In the genomic region with DNA sequence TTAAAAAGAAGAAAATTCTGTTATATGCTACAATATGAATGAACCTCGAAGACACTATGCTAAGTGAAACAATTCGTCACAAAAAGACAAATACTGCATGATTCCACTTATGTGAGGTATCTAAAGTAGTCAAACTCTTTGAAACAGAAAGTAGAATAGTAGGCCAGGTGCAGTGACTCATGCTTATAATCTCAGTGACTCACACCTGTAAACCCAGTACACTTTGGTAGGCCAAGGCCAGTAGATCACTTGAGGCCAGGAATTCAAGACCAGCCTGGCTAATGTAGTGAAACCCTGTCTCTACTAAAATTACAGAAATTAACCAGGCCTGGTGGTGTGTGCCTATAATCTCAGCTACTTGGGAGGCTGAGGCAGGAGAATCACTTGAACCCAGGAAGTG, we compare ENCODE assay signal across 19 cellular contexts. TPM values are rescaled to one million over a fixed set of nuclear protein-coding genes. Genes with fewer than 3 reads are reported as not detected.
DNase-seq lines count a peak whose midpoint lies in the region; ATAC-seq, FAIRE-seq and TF ChIP-seq lines count a peak whose summit lies in the region.
"Had no signal": no experiment of that assay in that cellular context is flagged by ENCODE, and none has a peak within 500 bp of the region (broad histone marks: within the 10 kb centered on the region; RNA-seq: fewer than 3 reads in every experiment).

No MANE protein-coding gene starts in this region.

- peaks cover 4% of the 10 kb centered on the region for H3K4me1 Mint-ChIP-seq in activated CD4-positive, alpha-beta T cell treated with anti-CD3 and anti-CD28 coated beads for 36 hours
- no peaks in the 10 kb centered on the region for H3K4me1 Mint-ChIP-seq in activated CD4-positive, alpha-beta T cell treated with anti-CD3 and anti-CD28 coated beads, Interleukin-2, amount 10 ng/mL, durations not matched to agents 7 days and 5 days

- no peak for TF ChIP-seq CTCF in HepG2 (CRISPR knock-in tag; IDR thresholded peaks at IDR 0.05)
- no peak for TF ChIP-seq CTCF in thyroid gland (IDR thresholded peaks at IDR 0.05)

- H3K27me3 Mint-ChIP-seq in activated CD4-positive, alpha-beta T cell treated with anti-CD3 and anti-CD28 coated beads for 36 hours: peaks cover 39% of the 10 kb centered on the region
- peaks cover 41% of the 10 kb centered on the region for H3K27me3 Mint-ChIP-seq in activated CD4-positive, alpha-beta T cell treated with anti-CD3 and anti-CD28 coated beads, Interleukin-2, amount 10 ng/mL, durations not matched to agents 7 days and 5 days

- 2% methylated on average over 2 of the region's 2 CpGs for WGBS in HepG2 (ENCODE audit: low lambda C conversion rate)
- WGBS in thyroid gland, 2 donors: 93% methylated on average over 2 of the region's 2 CpGs

- no peaks in the 10 kb centered on the region for H3K9me3 Mint-ChIP-seq in activated CD4-positive, alpha-beta T cell treated with anti-CD3 and anti-CD28 coated beads for 36 hours (ENCODE audit: low read depth)
- H3K9me3 Mint-ChIP-seq in activated CD4-positive, alpha-beta T cell treated with anti-CD3 and anti-CD28 coated beads, Interleukin-2, amount 10 ng/mL, durations not matched to agents 7 days and 5 days: peaks cover 6% of the 10 kb centered on the region

- no peak for TF ChIP-seq EP300 in HepG2 (IDR thresholded peaks at IDR 0.05; ENCODE audit: low read depth in 2 of 2, low read length in 2 of 2)
- TF ChIP-seq EP300 in HepG2 (CRISPR knock-in tag; IDR thresholded peaks at IDR 0.05; ENCODE audit: borderline replicate concordance): no peak

- H3K4me2 ChIP-seq in HepG2 (ENCODE audit: low read depth, low read length): no peak overlapping the region
- H3K4me2 ChIP-seq: SK-N-SH had no signal

- in situ Hi-C loops in HepG2 (cut with HindIII; ENCODE audit: extremely low pct_ligation_motif_present, low pct_unique_long_range_greater_than_20kb): no loop called here

- H3K27ac Mint-ChIP-seq in activated CD4-positive, alpha-beta T cell treated with anti-CD3 and anti-CD28 coated beads for 36 hours: no peak overlapping the region
- no peak overlapping the region for H3K27ac Mint-ChIP-seq in activated CD4-positive, alpha-beta T cell treated with anti-CD3 and anti-CD28 coated beads, Interleukin-2, amount 10 ng/mL, durations not matched to agents 7 days and 5 days
- H3K27ac Mint-ChIP-seq: CD8-positive, alpha-beta memory T cell had no signal

- ATAC-seq in activated CD4-positive, alpha-beta T cell treated with anti-CD3 and anti-CD28 coated beads for 36 hours: peak; percentile 100
- ATAC-seq in HepG2: peak; percentile 55

- peaks cover 6% of the 10 kb centered on the region; the same call in 1 of the 2 replicates for H3K4me1 ChIP-seq in HepG2 (ENCODE audit: insufficient read depth, low read length)
- no peaks in the 10 kb centered on the region for H3K4me1 ChIP-seq in thyroid gland

- intact Hi-C loops in activated CD4-positive, alpha-beta T cell treated with anti-CD3 and anti-CD28 coated beads for 36 hours (cut with DNase I, micrococcal nuclease): loop anchor here in 1 of 2 experiments (2.0 kb wide), 1 partner anchor 16 kb away; no protein-coding TSS in a partner anchor
- intact Hi-C loops in HepG2 (cut with micrococcal nuclease; ENCODE audit: unreplicated experiment) (no loop called here), thyroid gland (cut with DNase I) (no loop called here)

- no peak for FAIRE-seq in HepG2 (lab: Jason Lieb, UNC)

- TF ChIP-seq RAD21 in HepG2 (CRISPR knock-in tag; IDR thresholded peaks at IDR 0.05): no peak

- peak; percentile 24 for DNase-seq in activated CD4-positive, alpha-beta T cell treated with anti-CD3 and anti-CD28 coated beads for 36 hours
- DNase-seq in activated CD4-positive, alpha-beta T cell treated with anti-CD3 and anti-CD28 coated beads, Interleukin-2, amount 10 ng/mL, durations not matched to agents 7 days and 5 days: no peak
- peak; percentile 77 for DNase-seq in HT-29 (ENCODE audit: low spot score)
- DNase-seq in amniotic epithelial cell (ENCODE audit: low read depth): peak; percentile 12
- DNase-seq in HepG2 (ENCODE audit: low spot score): peak; percentile 69
- no peak for DNase-seq in hypothalamus (lab: John Stamatoyannopoulos, UW)
- DNase-seq in thyroid gland: no peak
- no peak for DNase-seq in amygdala (lab: John Stamatoyannopoulos, UW)
- DNase-seq: 8988T; activated CD8-positive, alpha-beta memory T cell treated with anti-CD3 and anti-CD28 coated beads, Interleukin-2, amount 50 U/mL, for 48 hours; amniotic stem cell; CD8-positive, alpha-beta memory T cell; cortex of kidney; GM23248; Karpas-422; mesenchymal stem cell; NCI-H2081; SK-N-SH had no signal

- H3K27me3 ChIP-seq in HepG2 (ENCODE audit: control insufficient read depth in 1 of 2, insufficient read depth in 2 of 2, low read length in 2 of 2): no peaks in the 10 kb centered on the region
- H3K27me3 ChIP-seq in thyroid gland: no peaks in the 10 kb centered on the region

- no peak overlapping the region for H3K4me3 Mint-ChIP-seq in activated CD4-positive, alpha-beta T cell treated with anti-CD3 and anti-CD28 coated beads for 36 hours
- H3K4me3 Mint-ChIP-seq in activated CD4-positive, alpha-beta T cell treated with anti-CD3 and anti-CD28 coated beads, Interleukin-2, amount 10 ng/mL, durations not matched to agents 7 days and 5 days: no peak overlapping the region
- H3K4me3 Mint-ChIP-seq: CD8-positive, alpha-beta memory T cell had no signal

- no peak for TF ChIP-seq POLR2A in HepG2 (IDR thresholded peaks at IDR 0.05; ENCODE audit: insufficient read depth in 1 of 2, low read depth in 2 of 2, low read length in 2 of 2)
- no peak for TF ChIP-seq POLR2A in thyroid gland (IDR thresholded peaks at IDR 0.05)

- BruUV-seq in HepG2 (replicated peaks; lab: Mats Ljungman, UMichigan): no TSS peak

- no peaks in the 10 kb centered on the region for H3K79me2 ChIP-seq in HepG2 (ENCODE audit: insufficient read depth, low read length)

- H4K20me1 ChIP-seq in HepG2 (ENCODE audit: insufficient read depth, low read length): no peaks in the 10 kb centered on the region

- no peaks in the 10 kb centered on the region for H3K36me3 Mint-ChIP-seq in activated CD4-positive, alpha-beta T cell treated with anti-CD3 and anti-CD28 coated beads for 36 hours (ENCODE audit: low read depth)
- H3K36me3 Mint-ChIP-seq in activated CD4-positive, alpha-beta T cell treated with anti-CD3 and anti-CD28 coated beads, Interleukin-2, amount 10 ng/mL, durations not matched to agents 7 days and 5 days (ENCODE audit: low read depth): no peaks in the 10 kb centered on the region
- H3K36me3 Mint-ChIP-seq: CD8-positive, alpha-beta memory T cell had no signal

- no peak overlapping the region for H3K27ac ChIP-seq in HepG2 (ENCODE audit: extremely low read length, insufficient read depth, low read length)
- no peak overlapping the region for H3K27ac ChIP-seq in thyroid gland
- H3K27ac ChIP-seq: GM23248 had no signal

- H3K36me3 ChIP-seq in HepG2 (replicated peaks in 1 of 2; ENCODE audit: control insufficient read depth in 1 of 2, insufficient read depth in 2 of 2, low read length in 2 of 2): no peaks in the 10 kb centered on the region
- H3K36me3 ChIP-seq in thyroid gland: no peaks in the 10 kb centered on the region

- no peak overlapping the region for H3K4me3 ChIP-seq in HepG2 (replicated peaks in 1 of 3; ENCODE audit: insufficient read depth in 1 of 3, low read depth in 2 of 3, low read length in 3 of 3)
- H3K4me3 ChIP-seq in thyroid gland (replicated peaks in 1 of 3): no peak overlapping the region
- H3K4me3 ChIP-seq: GM23248 had no signal

- no peak overlapping the region for H3K9ac ChIP-seq in HepG2 (ENCODE audit: insufficient read depth, low read depth, low read length)
- H3K9ac ChIP-seq: GM23248, SK-N-SH had no signal

- H3K9me3 ChIP-seq in HepG2 (ENCODE audit: low read length) (no peaks in the 10 kb centered on the region), thyroid gland (no peaks in the 10 kb centered on the region)
- H3K9me3 ChIP-seq: SK-N-SH had no signal

- H2AFZ ChIP-seq in HepG2 (ENCODE audit: low read length): no peak overlapping the region
- H2AFZ ChIP-seq: GM23248 had no signal

- CTCF ChIA-PET in activated CD4-positive, alpha-beta T cell treated with anti-CD3 and anti-CD28 coated beads for 36 hours (lab: Charles Lee): interaction anchor here (0.6 to 0.8 kb wide), 2 partner anchors 10 to 333 kb away, joined by 3 to 4 read pairs; no protein-coding TSS in a partner anchor
- CTCF ChIA-PET in activated CD4-positive, alpha-beta T cell treated with anti-CD3 and anti-CD28 coated beads, Interleukin-2, amount 10 ng/mL, durations not matched to agents 7 days and 5 days (lab: Charles Lee): no interaction called here
- CTCF ChIA-PET in HepG2 (lab: Yijun Ruan, JAX; ENCODE audit: low intra/inter-chr PET ratio, low total read pairs): no interaction called here

- POLR2A ChIA-PET in activated CD4-positive, alpha-beta T cell treated with anti-CD3 and anti-CD28 coated beads for 36 hours (lab: Charles Lee): no interaction called here
- POLR2A ChIA-PET in activated CD4-positive, alpha-beta T cell treated with anti-CD3 and anti-CD28 coated beads, Interleukin-2, amount 10 ng/mL, durations not matched to agents 7 days and 5 days (lab: Charles Lee): no interaction called here
- POLR2A ChIA-PET in HepG2 (lab: Yijun Ruan, JAX): no interaction called here

RNA-seq across cellular contexts. Expression of a gene that starts 25.7 kb away (rescaled TPM):
- total RNA-seq in activated CD4-positive, alpha-beta T cell treated with anti-CD3 and anti-CD28 coated beads for 36 hours: under 1 TPM; 0.43 to 0.51 TPM
- total RNA-seq in activated CD4-positive, alpha-beta T cell treated with anti-CD3 and anti-CD28 coated beads, Interleukin-2, amount 10 ng/mL, durations not matched to agents 7 days and 5 days: not detected
- total RNA-seq in HT-29 (2014; rRNA removed; shearing (Covaris generic)): 1.8 and 2.2 TPM in 2 replicates
- 0.08 and 0.58 TPM in 2 replicates for total RNA-seq in HepG2 (2016; rRNA removed; fragmentation: Illumina TruSeq; extraction: Trizol)
- total RNA-seq in HepG2 (2016; cell fraction: cytosol; rRNA removed; fragmentation: Illumina TruSeq; extraction: Trizol; ENCODE audit: low read depth): 0.10 TPM in 1 of 2 replicates, not detected in the other
- total RNA-seq in HepG2 (2016; cell fraction: insoluble cytoplasmic fraction; rRNA removed; fragmentation: Illumina TruSeq; extraction: Trizol): 0.17 and 0.19 TPM in 2 replicates
- 0.10 and 0.15 TPM in 2 replicates for total RNA-seq in HepG2 (2016; cell fraction: membrane; rRNA removed; fragmentation: Illumina TruSeq; extraction: Trizol)
- 0.25 and 0.40 TPM in 2 replicates for total RNA-seq in HepG2 (2016; cell fraction: nucleus; rRNA removed; fragmentation: Illumina TruSeq; extraction: Trizol)
- polyA plus RNA-seq in HepG2 (2011; rRNA removed): 0.11 and 0.29 TPM in 2 replicates
- polyA plus RNA-seq in HepG2 (2011; cell fraction: cytosol; rRNA removed): 0.08 and 0.09 TPM in 2 replicates
- 1.4 and 2.3 TPM in 2 replicates for polyA plus RNA-seq in HepG2 (2011; cell fraction: nucleus; rRNA removed)
- polyA plus RNA-seq in HepG2 (2012): 0.09 and 0.15 TPM in 2 replicates
- polyA plus RNA-seq in HepG2 (2016; cell fraction: cytosol; fragmentation: Illumina TruSeq; extraction: Trizol; ENCODE audit: low read depth): 0.01 TPM in 1 of 2 replicates, not detected in the other
- 0.08 TPM in 1 of 2 replicates, not detected in the other for polyA plus RNA-seq in HepG2 (2016; cell fraction: insoluble cytoplasmic fraction; fragmentation: Illumina TruSeq; extraction: Trizol; ENCODE audit: low read depth)
- 0.12 TPM in 1 of 2 replicates, not detected in the other for polyA plus RNA-seq in HepG2 (2016; cell fraction: membrane; fragmentation: Illumina TruSeq; extraction: Trizol; ENCODE audit: low read depth)
- polyA plus RNA-seq in HepG2 (2016; cell fraction: nucleus; fragmentation: Illumina TruSeq; extraction: Trizol; ENCODE audit: insufficient read depth, low read depth): 0.40 and 0.52 TPM in 2 replicates
- polyA minus RNA-seq in HepG2 (2011; rRNA and poly(A)+ RNA removed; ENCODE audit: low replicate concordance): 0.08 and 0.63 TPM in 2 replicates
- polyA minus RNA-seq in HepG2 (2011; cell fraction: cytosol; rRNA and poly(A)+ RNA removed): not detected in 2 replicates
- 0.26 TPM in 1 of 2 replicates, not detected in the other for polyA minus RNA-seq in HepG2 (2011; cell fraction: nucleus; rRNA and poly(A)+ RNA removed)
- total RNA-seq in thyroid gland: under 1 TPM in 3 of 4 donors, not detected in 1; 0.11 to 0.54 (median 0.54) TPM
- total RNA-seq: GM23248 had no signal
- polyA plus RNA-seq: CD8-positive, alpha-beta memory T cell; fibroblast of lung; GM23248 had no signal

RNA-seq across cellular contexts. Expression of a gene that starts 46.9 kb away (rescaled TPM):
- 10 to 100 TPM; 61.2 to 61.7 TPM for total RNA-seq in activated CD4-positive, alpha-beta T cell treated with anti-CD3 and anti-CD28 coated beads for 36 hours
- total RNA-seq in activated CD4-positive, alpha-beta T cell treated with anti-CD3 and anti-CD28 coated beads, Interleukin-2, amount 10 ng/mL, durations not matched to agents 7 days and 5 days: 10 to 100 TPM; 85.5 to 91.2 TPM
- 17.1 and 19.0 TPM in 2 replicates for total RNA-seq in HT-29 (2014; rRNA removed; shearing (Covaris generic))
- 38.6 and 48.7 TPM in 2 replicates for total RNA-seq in HepG2 (2016; rRNA removed; fragmentation: Illumina TruSeq; extraction: Trizol)
- 8.9 and 10.2 TPM in 2 replicates for total RNA-seq in HepG2 (2016; cell fraction: cytosol; rRNA removed; fragmentation: Illumina TruSeq; extraction: Trizol; ENCODE audit: low read depth)
- total RNA-seq in HepG2 (2016; cell fraction: insoluble cytoplasmic fraction; rRNA removed; fragmentation: Illumina TruSeq; extraction: Trizol): 38.9 and 41.7 TPM in 2 replicates
- 24.2 and 26.4 TPM in 2 replicates for total RNA-seq in HepG2 (2016; cell fraction: membrane; rRNA removed; fragmentation: Illumina TruSeq; extraction: Trizol)
- 18.9 and 20.3 TPM in 2 replicates for total RNA-seq in HepG2 (2016; cell fraction: nucleus; rRNA removed; fragmentation: Illumina TruSeq; extraction: Trizol)
- polyA plus RNA-seq in HepG2 (2011; rRNA removed): 16.7 and 24.1 TPM in 2 replicates
- polyA plus RNA-seq in HepG2 (2011; cell fraction: cytosol; rRNA removed): 20.5 and 26.2 TPM in 2 replicates
- 11.8 and 15.5 TPM in 2 replicates for polyA plus RNA-seq in HepG2 (2011; cell fraction: nucleus; rRNA removed)
- 10.8 and 17.1 TPM in 2 replicates for polyA plus RNA-seq in HepG2 (2012)
- polyA plus RNA-seq in HepG2 (2016; cell fraction: cytosol; fragmentation: Illumina TruSeq; extraction: Trizol; ENCODE audit: low read depth): 5.2 and 5.7 TPM in 2 replicates
- polyA plus RNA-seq in HepG2 (2016; cell fraction: insoluble cytoplasmic fraction; fragmentation: Illumina TruSeq; extraction: Trizol; ENCODE audit: low read depth): 45.9 and 54.1 TPM in 2 replicates
- polyA plus RNA-seq in HepG2 (2016; cell fraction: membrane; fragmentation: Illumina TruSeq; extraction: Trizol; ENCODE audit: low read depth): 12.7 and 13.2 TPM in 2 replicates
- 32.7 and 33.4 TPM in 2 replicates for polyA plus RNA-seq in HepG2 (2016; cell fraction: nucleus; fragmentation: Illumina TruSeq; extraction: Trizol; ENCODE audit: insufficient read depth, low read depth)
- 32.5 and 61.3 TPM in 2 replicates for polyA minus RNA-seq in HepG2 (2011; rRNA and poly(A)+ RNA removed; ENCODE audit: low replicate concordance)
- 12.6 and 18.5 TPM in 2 replicates for polyA minus RNA-seq in HepG2 (2011; cell fraction: cytosol; rRNA and poly(A)+ RNA removed)
- polyA minus RNA-seq in HepG2 (2011; cell fraction: nucleus; rRNA and poly(A)+ RNA removed): 6.8 and 9.4 TPM in 2 replicates
- total RNA-seq in thyroid gland: 1 to 10 TPM in 2 of 4 donors, under 1 TPM in 2; 0.33 to 1.2 (median 0.81) TPM

RNA-seq across cellular contexts. Expression of a gene that starts 54.4 kb away (rescaled TPM):
- total RNA-seq in activated CD4-positive, alpha-beta T cell treated with anti-CD3 and anti-CD28 coated beads for 36 hours: 1 to 10 TPM; 1.0 TPM
- 1 to 10 TPM; 1.3 to 1.5 TPM for total RNA-seq in activated CD4-positive, alpha-beta T cell treated with anti-CD3 and anti-CD28 coated beads, Interleukin-2, amount 10 ng/mL, durations not matched to agents 7 days and 5 days
- total RNA-seq in HT-29 (2014; rRNA removed; shearing (Covaris generic)): 35.2 and 39.6 TPM in 2 replicates
- total RNA-seq in HepG2 (2016; rRNA removed; fragmentation: Illumina TruSeq; extraction: Trizol): 16.8 and 26.4 TPM in 2 replicates
- 16.6 and 17.3 TPM in 2 replicates for total RNA-seq in HepG2 (2016; cell fraction: cytosol; rRNA removed; fragmentation: Illumina TruSeq; extraction: Trizol; ENCODE audit: low read depth)
- 18.0 and 24.7 TPM in 2 replicates for total RNA-seq in HepG2 (2016; cell fraction: insoluble cytoplasmic fraction; rRNA removed; fragmentation: Illumina TruSeq; extraction: Trizol)
- 32.4 and 35.8 TPM in 2 replicates for total RNA-seq in HepG2 (2016; cell fraction: membrane; rRNA removed; fragmentation: Illumina TruSeq; extraction: Trizol)
- total RNA-seq in HepG2 (2016; cell fraction: nucleus; rRNA removed; fragmentation: Illumina TruSeq; extraction: Trizol): 19.1 and 23.7 TPM in 2 replicates
- 20.8 and 24.2 TPM in 2 replicates for polyA plus RNA-seq in HepG2 (2011; rRNA removed)
- 19.9 and 21.2 TPM in 2 replicates for polyA plus RNA-seq in HepG2 (2011; cell fraction: cytosol; rRNA removed)
- 9.7 and 13.0 TPM in 2 replicates for polyA plus RNA-seq in HepG2 (2011; cell fraction: nucleus; rRNA removed)
- polyA plus RNA-seq in HepG2 (2012): 15.7 and 16.4 TPM in 2 replicates
- 22.1 and 26.7 TPM in 2 replicates for polyA plus RNA-seq in HepG2 (2016; cell fraction: cytosol; fragmentation: Illumina TruSeq; extraction: Trizol; ENCODE audit: low read depth)
- 26.1 and 27.7 TPM in 2 replicates for polyA plus RNA-seq in HepG2 (2016; cell fraction: insoluble cytoplasmic fraction; fragmentation: Illumina TruSeq; extraction: Trizol; ENCODE audit: low read depth)
- polyA plus RNA-seq in HepG2 (2016; cell fraction: membrane; fragmentation: Illumina TruSeq; extraction: Trizol; ENCODE audit: low read depth): 36.8 and 37.5 TPM in 2 replicates
- polyA plus RNA-seq in HepG2 (2016; cell fraction: nucleus; fragmentation: Illumina TruSeq; extraction: Trizol; ENCODE audit: insufficient read depth, low read depth): 36.1 and 42.1 TPM in 2 replicates
- 38.3 and 73.7 TPM in 2 replicates for polyA minus RNA-seq in HepG2 (2011; rRNA and poly(A)+ RNA removed; ENCODE audit: low replicate concordance)
- polyA minus RNA-seq in HepG2 (2011; cell fraction: cytosol; rRNA and poly(A)+ RNA removed): 15.2 and 17.4 TPM in 2 replicates
- 6.0 and 8.9 TPM in 2 replicates for polyA minus RNA-seq in HepG2 (2011; cell fraction: nucleus; rRNA and poly(A)+ RNA removed)
- 1 to 10 TPM; 2.6 to 4.3 (median 3.5) TPM for total RNA-seq in thyroid gland

Comparison
In these comparisons a context has a peak if more than half of its experiments do, and no peak if none do; other contexts are left out.
1. DNase-seq: peak in activated CD4-positive, alpha-beta T cell treated with anti-CD3 and anti-CD28 coated beads for 36 hours (single experiment), HT-29 (single experiment), amniotic epithelial cell (single experiment) and HepG2 (single experiment); none in activated CD4-positive, alpha-beta T cell treated with anti-CD3 and anti-CD28 coated beads, Interleukin-2, amount 10 ng/mL, durations not matched to agents 7 days and 5 days (single experiment), hypothalamus (0 of 51), thyroid gland (0 of 2) and amygdala (0 of 56).